Comparison of ENCODE assay signal across 8 cellular contexts in the genomic region with DNA sequence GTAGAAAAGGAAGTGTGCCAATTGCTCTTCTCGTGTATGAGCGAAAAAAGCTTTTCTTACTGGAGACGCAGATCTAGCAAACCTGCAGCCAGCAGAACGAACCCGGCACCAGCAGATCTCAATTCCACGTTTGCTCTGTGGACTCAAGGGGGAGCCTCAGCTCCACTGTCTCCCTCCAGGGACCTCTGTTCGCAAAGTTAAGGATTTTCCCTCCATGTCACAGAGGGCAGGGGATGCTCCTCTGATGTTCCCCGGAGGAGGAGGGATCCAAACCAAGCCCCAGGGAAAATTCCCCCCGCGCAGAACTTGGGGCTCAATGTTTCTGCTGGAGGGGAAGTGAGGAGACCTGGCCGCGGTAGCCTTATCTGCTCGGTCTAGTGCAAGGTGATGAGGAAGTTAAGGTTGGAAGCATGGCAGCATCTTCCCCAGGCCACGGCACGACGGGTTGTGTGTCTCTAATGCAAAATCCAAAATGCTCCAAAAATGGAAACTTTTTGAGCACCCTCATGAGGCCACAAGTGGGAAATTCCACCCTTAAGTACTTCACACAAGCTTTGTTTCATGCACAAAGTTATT.
DNase-seq lines count a peak whose midpoint lies in the region; ATAC-seq and TF ChIP-seq lines count a peak whose summit lies in the region.

No MANE protein-coding gene starts in this region.

- no peak overlapping the region for H3K4me3 ChIP-seq in HEK293 (ENCODE audit: low read depth, low read length)

- DNase-seq in astrocyte of the hippocampus (ENCODE audit: low read depth, low spot score) (peak; percentile 63), left kidney (ENCODE audit: low read depth, low spot score) (peak; percentile 78)

- CTCF ChIA-PET in HEK293 (lab: Yijun Ruan, JAX): no interaction called here

- TF ChIP-seq CTCF in 22Rv1 (IDR thresholded peaks at IDR 0.05) (peak; percentile 26), HEK293 (tag by site-specific recombination; IDR thresholded peaks at IDR 0.05) (no peak)

- POLR2A ChIA-PET in HEK293 (lab: Yijun Ruan, JAX): no interaction called here

- H3K4me1 ChIP-seq in HEK293 (ENCODE audit: control insufficient read depth, insufficient read depth, low read length): no peaks in the 10 kb centered on the region

- ATAC-seq in GM21528 (IDR thresholded peaks at IDR 0.05; ENCODE audit: low FRiP score, unreplicated experiment) (no peak), HG03045 (IDR thresholded peaks at IDR 0.05; ENCODE audit: unreplicated experiment) (no peak), GM21367 (IDR thresholded peaks at IDR 0.05; ENCODE audit: unreplicated experiment) (no peak), GM18861 (IDR thresholded peaks at IDR 0.05; ENCODE audit: unreplicated experiment) (no peak)

- peaks cover 6 to 18% of the 10 kb centered on the region in 2 experiments; a peak in 2 of 3 replicates for H3K36me3 ChIP-seq in HEK293 (ENCODE audit: control insufficient read depth in 2 of 2, insufficient read depth in 1 of 2, low read length in 2 of 2)

- H3K27ac ChIP-seq in 22Rv1 (no peak overlapping the region), HEK293 (ENCODE audit: extremely low read depth, low read depth, low read length) (no peak overlapping the region)

- H3K9me3 ChIP-seq in HEK293 (ENCODE audit: control insufficient read depth, insufficient read depth, low read depth, low read length): no peaks in the 10 kb centered on the region

TF ChIP-seq in HEK293, 187 proteins besides CTCF, POLR2A, EP300 and RAD21:
- no peak for TF ChIP-seq ZNF335 (tag by site-specific recombination; conservative IDR thresholded peaks at IDR 0.05)
- peak; percentile 31 for TF ChIP-seq ZNF654 (tag by site-specific recombination; IDR thresholded peaks at IDR 0.05; ENCODE audit: low read depth)
